18 cellular contexts compared by ENCODE assay signal in the genomic region with DNA sequence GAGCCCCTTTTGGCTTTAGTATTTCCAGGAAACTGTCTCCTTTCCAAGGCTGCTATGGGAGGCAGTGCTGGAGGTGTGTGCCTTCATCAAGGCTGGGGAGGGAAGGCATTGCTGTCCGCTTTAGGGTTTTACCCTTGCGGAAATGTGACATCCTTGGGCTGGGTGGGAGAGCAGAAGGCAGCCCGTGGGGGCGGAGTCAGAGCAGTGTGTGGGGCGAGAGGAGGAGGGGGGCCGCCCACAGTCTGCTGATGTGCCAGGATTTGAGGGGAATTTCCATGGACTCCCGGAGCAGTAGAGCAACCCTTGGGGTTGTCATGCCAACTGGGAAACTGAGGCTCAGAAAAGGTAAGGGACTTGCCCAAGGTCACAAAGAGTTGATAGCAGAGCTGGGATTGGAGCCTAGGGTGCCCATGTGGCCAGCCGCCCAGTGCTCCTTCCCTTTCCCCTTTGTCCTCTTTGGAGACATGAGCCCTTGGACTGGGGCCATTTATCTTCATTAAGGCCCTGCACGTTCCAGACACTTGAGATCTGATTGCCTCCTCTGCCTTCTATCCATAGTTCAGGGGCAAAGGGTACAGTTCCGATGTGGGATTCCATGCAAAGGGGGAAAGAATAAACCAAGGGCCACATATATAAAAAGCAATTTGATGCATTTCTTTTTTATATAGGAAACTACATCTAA. TPM values are rescaled to one million over a fixed set of nuclear protein-coding genes. Genes with fewer than 3 reads are reported as not detected.
DNase-seq lines count a peak whose midpoint lies in the region; ATAC-seq and TF ChIP-seq lines count a peak whose summit lies in the region.
"Had no signal": no experiment of that assay in that cellular context is flagged by ENCODE, and none has a peak within 500 bp of the region (broad histone marks: within the 10 kb centered on the region; RNA-seq: fewer than 3 reads in every experiment).

No MANE protein-coding gene starts in this region.

- no peak for ATAC-seq in Right ventricle myocardium inferior
- no peak for ATAC-seq in right cardiac atrium
- peak; percentile 16 for ATAC-seq in sciatic nerve
- ATAC-seq: activated CD4-positive, CD25-positive, alpha-beta regulatory T cell treated with anti-CD3 and anti-CD28 coated beads, Interleukin-2, amount 50 U/mL, for 24 hours; esophagus mucosa had no signal

- H3K9me3 ChIP-seq in left ventricle myocardium inferior (replicated peaks) (no peaks in the 10 kb centered on the region), right cardiac atrium (ENCODE audit: control insufficient read depth, low read length) (no peaks in the 10 kb centered on the region), BE2C (no peaks in the 10 kb centered on the region)

- no peaks in the 10 kb centered on the region for H3K27me3 ChIP-seq in left ventricle myocardium inferior (ENCODE audit: low read depth)
- H3K27me3 ChIP-seq in right cardiac atrium (ENCODE audit: control insufficient read depth, insufficient read depth), result no peaks in the 10 kb centered on the region
- no peaks in the 10 kb centered on the region for H3K27me3 ChIP-seq in BE2C

- POLR2A ChIA-PET in HEK293T (lab: Yijun Ruan, JAX), result no interaction called here

- DNase-seq in left ventricle myocardium inferior (no peak), Right ventricle myocardium inferior (ENCODE audit: missing footprints) (no peak), right cardiac atrium (no peak), sciatic nerve (ENCODE audit: low spot score) (no peak), HuH-7.5 (ENCODE audit: low spot score) (no peak), HPDE6-E6E7 (ENCODE audit: extremely low spot score) (no peak), BE2C (no peak), HEK293T (ENCODE audit: extremely low spot score) (no peak)
- DNase-seq: ACHN; activated CD8-positive, alpha-beta memory T cell treated with anti-CD3 and anti-CD28 coated beads for 24 hours; CD4-positive, alpha-beta T cell; HCEC 1CT; midbrain; NCI-H1694 treated with DMSO at 0.1 percent for 48 hours; SIG-M5; trophoblast cell had no signal

- WGBS in right cardiac atrium, result 59% methylated on average over 10 of the region's 10 CpGs

- H3K36me3 ChIP-seq in left ventricle myocardium inferior, result no peaks in the 10 kb centered on the region
- H3K36me3 ChIP-seq in BE2C, result no peaks in the 10 kb centered on the region

- TF ChIP-seq CTCF in left ventricle myocardium inferior (IDR thresholded peaks at IDR 0.05; ENCODE audit: borderline replicate concordance) (no peak), BE2C (IDR thresholded peaks at IDR 0.05; ENCODE audit: low read depth, low read length) (no peak)

- H3K4me3 ChIP-seq in left ventricle myocardium inferior (no peak overlapping the region), right cardiac atrium (ENCODE audit: low read length) (no peak overlapping the region), BE2C (ENCODE audit: low read depth, low read length) (no peak overlapping the region)

- intact Hi-C loops in left ventricle myocardium inferior (cut with micrococcal nuclease) (no loop called here), Right ventricle myocardium inferior (cut with DNase I) (no loop called here), right cardiac atrium (cut with DNase I) (no loop called here), sciatic nerve (cut with DNase I) (no loop called here)

- H3K4me1 ChIP-seq in left ventricle myocardium inferior, result peaks cover 78% of the 10 kb centered on the region
- H3K4me1 ChIP-seq in right cardiac atrium (ENCODE audit: control insufficient read depth, insufficient read depth, low read length), result peaks cover 21% of the 10 kb centered on the region
- H3K4me1 ChIP-seq in BE2C, result no peaks in the 10 kb centered on the region; the same call in none of the 2 replicates

- CTCF ChIA-PET in HEK293T (lab: Yijun Ruan, JAX), result no interaction called here

- H3K27ac ChIP-seq in left ventricle myocardium inferior (replicated peaks), result peak overlapping the region; percentile 67
- H3K27ac ChIP-seq in right cardiac atrium (ENCODE audit: low read length), result peak overlapping the region; percentile 25

TF ChIP-seq in HEK293T, 16 proteins besides CTCF, POLR2A, EP300 and RAD21:
- no peak for TF ChIP-seq LEF1 (IDR thresholded peaks at IDR 0.05; ENCODE audit: borderline replicate concordance)
- TF ChIP-seq ZNF384 (IDR thresholded peaks at IDR 0.05), result no peak
- TF ChIP-seq ARNT (IDR thresholded peaks at IDR 0.05), result no peak
- TF ChIP-seq L3MBTL2 (conservative IDR thresholded peaks at IDR 0.05), result no peak
- TF ChIP-seq NFRKB (IDR thresholded peaks at IDR 0.05), result no peak
- TF ChIP-seq TARDBP (IDR thresholded peaks at IDR 0.05), result no peak
- TF ChIP-seq FOXA1 (IDR thresholded peaks at IDR 0.05), result no peak
- no peak for TF ChIP-seq SP1 (IDR thresholded peaks at IDR 0.05)
- TF ChIP-seq FOXM1 (IDR thresholded peaks at IDR 0.05; ENCODE audit: borderline replicate concordance), result no peak
- no peak for TF ChIP-seq CTBP1 (IDR thresholded peaks at IDR 0.05; ENCODE audit: borderline replicate concordance)
- no peak for TF ChIP-seq HDGF (IDR thresholded peaks at IDR 0.05; ENCODE audit: borderline replicate concordance)
- TF ChIP-seq SUZ12 (IDR thresholded peaks at IDR 0.05), result no peak
- TF ChIP-seq, protein P1, sequence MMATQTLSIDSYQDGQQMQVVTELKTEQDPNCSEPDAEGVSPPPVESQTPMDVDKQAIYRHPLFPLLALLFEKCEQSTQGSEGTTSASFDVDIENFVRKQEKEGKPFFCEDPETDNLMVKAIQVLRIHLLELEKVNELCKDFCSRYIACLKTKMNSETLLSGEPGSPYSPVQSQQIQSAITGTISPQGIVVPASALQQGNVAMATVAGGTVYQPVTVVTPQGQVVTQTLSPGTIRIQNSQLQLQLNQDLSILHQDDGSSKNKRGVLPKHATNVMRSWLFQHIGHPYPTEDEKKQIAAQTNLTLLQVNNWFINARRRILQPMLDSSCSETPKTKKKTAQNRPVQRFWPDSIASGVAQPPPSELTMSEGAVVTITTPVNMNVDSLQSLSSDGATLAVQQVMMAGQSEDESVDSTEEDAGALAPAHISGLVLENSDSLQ (IDR thresholded peaks at IDR 0.05), result no peak
- no peak for TF ChIP-seq BHLHE40 (IDR thresholded peaks at IDR 0.05; ENCODE audit: borderline replicate concordance)
- TF ChIP-seq FOXK2 (IDR thresholded peaks at IDR 0.05), result no peak
- no peak for TF ChIP-seq ELF4 (IDR thresholded peaks at IDR 0.05)

RNA-seq across cellular contexts. Expression of a gene that starts 22.2 kb away (rescaled TPM):
- total RNA-seq in left ventricle myocardium inferior, result 6.8 TPM
- total RNA-seq in Right ventricle myocardium inferior, result 11.8 TPM
- total RNA-seq in right cardiac atrium, result 1 to 10 TPM; 5.3 to 8.7 (median 7.4) TPM
- 11.5 TPM for polyA plus RNA-seq in right cardiac atrium
- 103 TPM for total RNA-seq in sciatic nerve
- polyA plus RNA-seq in BE2C (2012; ENCODE audit: insufficient read depth, insufficient read length, low read depth), result 69.9 TPM

RNA-seq across cellular contexts. Expression of a gene that starts 56.7 kb away (rescaled TPM):
- total RNA-seq in left ventricle myocardium inferior, result not detected
- 0.19 TPM for total RNA-seq in Right ventricle myocardium inferior
- under 1 TPM; 0.26 to 0.53 (median 0.37) TPM for total RNA-seq in right cardiac atrium
- polyA plus RNA-seq in right cardiac atrium, result 0.27 TPM
- total RNA-seq in sciatic nerve, result 0.53 TPM
- polyA plus RNA-seq in BE2C (2012; ENCODE audit: insufficient read depth, insufficient read length, low read depth), result 0.56 TPM
- total RNA-seq: CD4-positive, alpha-beta T cell had no signal
